22 cellular contexts compared by ENCODE assay signal in genomic region chr2:194062401-194062800, GRCh38.
"Had no signal": no experiment of that assay in that cellular context is flagged by ENCODE, and none has a peak within 500 bp of the region (broad histone marks: within the 10 kb centered on the region; RNA-seq: fewer than 3 reads in every experiment).

No MANE protein-coding gene starts in this region.

- ATAC-seq: activated CD4-positive, alpha-beta T cell treated with anti-CD3 and anti-CD28 coated beads for 36 hours; activated CD8-positive, alpha-beta T cell treated with anti-CD3 and anti-CD28 coated beads for 36 hours; activated T-cell treated with anti-CD3 and anti-CD28 coated beads, Interleukin-2, amount 50 U/mL, for 72 hours had no signal

- H3K36me3 ChIP-seq: brain microvascular endothelial cell, cardiac muscle cell, WERI-Rb-1 had no signal

- H3K27me3 ChIP-seq: brain microvascular endothelial cell, cardiac muscle cell had no signal

- H3K27ac ChIP-seq: brain microvascular endothelial cell, cardiac muscle cell, WERI-Rb-1 had no signal

- H3K4me3 ChIP-seq: cardiac muscle cell had no signal

- DNase-seq: activated CD4-positive, alpha-beta T cell treated with anti-CD3 and anti-CD28 coated beads for 36 hours; activated CD8-positive, alpha-beta memory T cell treated with anti-CD3 and anti-CD28 coated beads, Interleukin-2, amount 50 U/mL, for 4 hours; activated CD8-positive, alpha-beta T cell treated with anti-CD3 and anti-CD28 coated beads for 36 hours; activated gamma-delta T cell treated with Interleukin-2 at 50 U/mL for 16 hours; activated naive CD4-positive, alpha-beta T cell treated with anti-CD3 and anti-CD28 coated beads, Interleukin-2, amount 10 ng/mL, durations not matched to agents 7 days and 5 days; activated naive CD8-positive, alpha-beta T cell treated with anti-CD3 and anti-CD28 coated beads for 36 hours; activated T-cell treated with anti-CD3 and anti-CD28 coated beads, Interleukin-2, amount 50 U/mL, for 72 hours; brain microvascular endothelial cell; Karpas-422; MM.1S; NCI-H1092; NCI-H1417; NCI-H1694; NCI-H2029 treated with DMSO at 0.1 percent for 48 hours; NCI-H345; NCI-H510A treated with DMSO at 0.1 percent for 48 hours; NCI-H69; NK-92 treated with Interleukin-12 subunit alpha and Interleukin-12 subunit beta, amount 100 ng/mL, for 24 hours; SIG-M5; T-helper 1 cell; WERI-Rb-1 had no signal
